Comparison of ENCODE assay signal across 14 cellular contexts in the genomic region with DNA sequence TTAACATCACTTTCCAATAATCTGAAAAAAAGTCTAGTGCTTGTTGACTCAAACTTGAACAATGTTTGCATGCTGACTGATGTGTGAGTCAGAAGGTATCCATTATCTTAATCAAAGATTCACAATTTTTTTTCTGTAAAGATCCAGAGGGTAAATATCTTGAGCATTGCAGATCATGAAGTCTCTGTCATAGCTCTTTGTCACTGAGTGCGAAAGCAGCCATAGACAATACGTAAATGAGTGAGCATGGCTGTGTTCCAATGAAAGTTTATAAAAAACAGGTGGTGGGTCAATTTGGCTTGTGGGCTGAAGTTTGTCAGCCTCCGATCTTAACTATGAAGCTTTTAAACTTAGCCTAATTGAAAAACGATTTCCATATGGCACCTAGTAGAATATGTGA. TPM values are rescaled to one million over a fixed set of nuclear protein-coding genes. Genes with fewer than 3 reads are reported as not detected.
DNase-seq lines count a peak whose midpoint lies in the region; ATAC-seq and TF ChIP-seq lines count a peak whose summit lies in the region.
"Had no signal": no experiment of that assay in that cellular context is flagged by ENCODE, and none has a peak within 500 bp of the region (broad histone marks: within the 10 kb centered on the region; RNA-seq: fewer than 3 reads in every experiment).

No MANE protein-coding gene starts in this region.

- peak overlapping the region; percentile 64 for H3K4me3 Mint-ChIP-seq in Calu3 (ENCODE audit: low read depth, unreplicated experiment)
- H3K4me3 Mint-ChIP-seq in immature natural killer cell = no peak overlapping the region
- H3K4me3 Mint-ChIP-seq: activated CD8-positive, alpha-beta T cell treated with anti-CD3 and anti-CD28 coated beads for 36 hours; activated naive CD4-positive, alpha-beta T cell treated with anti-CD3 and anti-CD28 coated beads, Interleukin-2, amount 10 ng/mL, durations not matched to agents 7 days and 5 days; dendritic cell treated with granulocyte-macrophage colony-stimulating factor and Interleukin-4, amounts not matched to agents 40 ng/mL and 50 ng/mL, for 4 days had no signal

- no peak overlapping the region for H2BK120ac ChIP-seq in mesendoderm (ENCODE audit: low read depth, low read length)

- no peaks in the 10 kb centered on the region for H3K27me3 ChIP-seq in KMS-11 (ENCODE audit: insufficient read depth, low read depth)
- no peaks in the 10 kb centered on the region for H3K27me3 ChIP-seq in mesendoderm (ENCODE audit: insufficient read depth, low read length, poor library complexity)
- H3K27me3 ChIP-seq: neutrophil had no signal

- H2AFZ ChIP-seq in KMS-11 (ENCODE audit: low read depth) = no peak overlapping the region

- no peak overlapping the region for H4K8ac ChIP-seq in mesendoderm (ENCODE audit: low read depth, low read length)

- DNase-seq in Calu3 = no peak
- DNase-seq in astrocyte of the spinal cord (ENCODE audit: low read depth, low spot score) = peak; percentile 76
- DNase-seq in myocyte (ENCODE audit: low read depth) = peak; percentile 22
- DNase-seq in mesendoderm = no peak
- no peak for DNase-seq in immature natural killer cell
- no peak for DNase-seq in GM13976 (ENCODE audit: low spot score)
- DNase-seq: activated CD8-positive, alpha-beta T cell treated with anti-CD3 and anti-CD28 coated beads for 36 hours; activated naive CD4-positive, alpha-beta T cell treated with anti-CD3 and anti-CD28 coated beads, Interleukin-2, amount 10 ng/mL, durations not matched to agents 7 days and 5 days; glutamatergic neuron; NCI-H1092 had no signal

- no peak overlapping the region for H3K4me3 ChIP-seq in KMS-11 (IDR thresholded peaks at IDR 0.05; ENCODE audit: insufficient read depth, low read depth, low read length)
- H3K4me3 ChIP-seq in astrocyte of the spinal cord (ENCODE audit: low read depth, low read length) = no peak overlapping the region
- H3K4me3 ChIP-seq in mesendoderm (ENCODE audit: low read length) = no peak overlapping the region

- no TSS peak for BruUV-seq in Calu3 (replicated peaks; lab: Mats Ljungman, UMichigan)

- no peak for TF ChIP-seq CTCF in Calu3 (IDR thresholded peaks at IDR 0.05; ENCODE audit: unreplicated experiment)
- no peak for TF ChIP-seq CTCF in KMS-11 (conservative IDR thresholded peaks at IDR 0.05; ENCODE audit: low read depth, low read length)
- TF ChIP-seq CTCF in astrocyte of the spinal cord (IDR thresholded peaks at IDR 0.05; ENCODE audit: low read depth, low read length) = no peak
- TF ChIP-seq CTCF in GM13976 (IDR thresholded peaks at IDR 0.05; ENCODE audit: borderline replicate concordance, control extremely low read depth, extremely low read depth, insufficient read depth, missing control alignments) = no peak

- in situ Hi-C loops in astrocyte of the spinal cord (cut with HindIII; ENCODE audit: low sequenced_read_pairs) = no loop called here
- in situ Hi-C loops in GM13976 (cut with MboI; ENCODE audit: low sequenced_read_pairs, unreplicated experiment) = no loop called here

- no peak overlapping the region for H2BK5ac ChIP-seq in mesendoderm (ENCODE audit: low read length)

- H3K4me1 Mint-ChIP-seq in Calu3 (ENCODE audit: low read depth, unreplicated experiment) = peaks cover 48% of the 10 kb centered on the region
- H3K4me1 Mint-ChIP-seq in immature natural killer cell = no peaks in the 10 kb centered on the region
- H3K4me1 Mint-ChIP-seq: activated naive CD4-positive, alpha-beta T cell treated with anti-CD3 and anti-CD28 coated beads, Interleukin-2, amount 10 ng/mL, durations not matched to agents 7 days and 5 days had no signal

- no CpG with 5 or more reads among the region's 4 CpGs for WGBS in mesendoderm (ENCODE audit: extremely low coverage, insufficient coverage, low lambda C conversion rate)

- peaks cover 14% of the 10 kb centered on the region for H3K36me3 Mint-ChIP-seq in Calu3 (ENCODE audit: insufficient read depth, unreplicated experiment)
- H3K36me3 Mint-ChIP-seq in immature natural killer cell = no peaks in the 10 kb centered on the region
- H3K36me3 Mint-ChIP-seq: activated naive CD4-positive, alpha-beta T cell treated with anti-CD3 and anti-CD28 coated beads, Interleukin-2, amount 10 ng/mL, durations not matched to agents 7 days and 5 days had no signal

- intact Hi-C loops in Calu3 (cut with micrococcal nuclease; ENCODE audit: unreplicated experiment) = loop anchor here (2.0 to 10.0 kb wide), 2 partner anchors 36 to 182 kb away; no protein-coding TSS in a partner anchor

- no peaks in the 10 kb centered on the region for H3K79me2 ChIP-seq in KMS-11 (ENCODE audit: insufficient read depth, low read depth)
- H3K79me2 ChIP-seq in mesendoderm (ENCODE audit: control insufficient read depth, insufficient read depth, low read length) = no peaks in the 10 kb centered on the region

- H3K27ac ChIP-seq in KMS-11 (no peak overlapping the region), mesendoderm (ENCODE audit: low read depth, low read length) (no peak overlapping the region)
- H3K27ac ChIP-seq: neutrophil had no signal

- H2AK5ac ChIP-seq in mesendoderm (ENCODE audit: low read length) = no peak overlapping the region

- H3K4me1 ChIP-seq in KMS-11 (ENCODE audit: low read depth, poor library complexity, severe bottlenecking) (peaks cover 50% of the 10 kb centered on the region), mesendoderm (ENCODE audit: control insufficient read depth, low read depth, low read length) (peaks cover 6% of the 10 kb centered on the region)

- H3K4ac ChIP-seq in mesendoderm (ENCODE audit: low read depth, low read length) = no peak overlapping the region

- H4K20me1 ChIP-seq in KMS-11 (ENCODE audit: insufficient read depth) = no peaks in the 10 kb centered on the region

- no peak overlapping the region for H3K18ac ChIP-seq in mesendoderm (ENCODE audit: low read length)

- no peak overlapping the region for H4K5ac ChIP-seq in mesendoderm (ENCODE audit: low read length)

- H3K4me2 ChIP-seq in KMS-11 = peak overlapping the region; percentile 23
- no peak overlapping the region for H3K4me2 ChIP-seq in mesendoderm (ENCODE audit: low read length)

- H3K27me3 Mint-ChIP-seq in Calu3 (ENCODE audit: unreplicated experiment) (no peaks in the 10 kb centered on the region), immature natural killer cell (ENCODE audit: low read depth in 3 of 3) (peaks cover 0 to 6% (median 0%) of the 10 kb centered on the region in 3 donors)
- H3K27me3 Mint-ChIP-seq: activated naive CD4-positive, alpha-beta T cell treated with anti-CD3 and anti-CD28 coated beads, Interleukin-2, amount 10 ng/mL, durations not matched to agents 7 days and 5 days had no signal

- no peaks in the 10 kb centered on the region for H3K36me3 ChIP-seq in KMS-11 (ENCODE audit: insufficient read depth)
- H3K36me3 ChIP-seq in mesendoderm (ENCODE audit: control insufficient read depth, insufficient read depth, low read length) = no peaks in the 10 kb centered on the region
- H3K36me3 ChIP-seq: neutrophil had no signal

- no peak overlapping the region for H3K23ac ChIP-seq in mesendoderm (ENCODE audit: low read length)

- H3K9me3 Mint-ChIP-seq in Calu3 (ENCODE audit: low read depth, unreplicated experiment) (no peaks in the 10 kb centered on the region), immature natural killer cell (no peaks in the 10 kb centered on the region)
- H3K9me3 Mint-ChIP-seq: activated CD8-positive, alpha-beta T cell treated with anti-CD3 and anti-CD28 coated beads for 36 hours; activated naive CD4-positive, alpha-beta T cell treated with anti-CD3 and anti-CD28 coated beads, Interleukin-2, amount 10 ng/mL, durations not matched to agents 7 days and 5 days; dendritic cell treated with granulocyte-macrophage colony-stimulating factor and Interleukin-4, amounts not matched to agents 40 ng/mL and 50 ng/mL, for 4 days had no signal

- H3K9ac ChIP-seq in KMS-11 = no peak overlapping the region
- no peak overlapping the region for H3K9ac ChIP-seq in mesendoderm (ENCODE audit: low read length)

- ATAC-seq in GM21737 (IDR thresholded peaks at IDR 0.05; ENCODE audit: unreplicated experiment) = no peak
- ATAC-seq: activated CD8-positive, alpha-beta T cell treated with anti-CD3 and anti-CD28 coated beads for 36 hours had no signal

- H3K27ac Mint-ChIP-seq in Calu3 (ENCODE audit: unreplicated experiment) = peak overlapping the region; percentile 95
- no peak overlapping the region for H3K27ac Mint-ChIP-seq in immature natural killer cell
- H3K27ac Mint-ChIP-seq: activated CD8-positive, alpha-beta T cell treated with anti-CD3 and anti-CD28 coated beads for 36 hours; activated naive CD4-positive, alpha-beta T cell treated with anti-CD3 and anti-CD28 coated beads, Interleukin-2, amount 10 ng/mL, durations not matched to agents 7 days and 5 days; dendritic cell treated with granulocyte-macrophage colony-stimulating factor and Interleukin-4, amounts not matched to agents 40 ng/mL and 50 ng/mL, for 4 days had no signal

- no peaks in the 10 kb centered on the region for H3K79me1 ChIP-seq in mesendoderm (ENCODE audit: low read length)

- H3K56ac ChIP-seq in mesendoderm (ENCODE audit: low read length) = no peak overlapping the region

- H2BK15ac ChIP-seq in mesendoderm (replicated peaks; ENCODE audit: low read depth) = no peak overlapping the region

- CTCF ChIA-PET in Calu3 (lab: Charles Lee) = interaction anchor here (0.7 to 1.2 kb wide), 3 partner anchors 16 to 72 kb away, joined by 3 to 5 read pairs (median 3); no protein-coding TSS in a partner anchor

RNA-seq across cellular contexts. Expression of a gene that starts 37.7 kb away (rescaled TPM):
- total RNA-seq in Calu3 (2022) (14.7 and 19.5 TPM in 2 replicates), myocyte (0.51 and 0.68 TPM in 2 replicates)
- 0.34 TPM for polyA plus RNA-seq in myocyte (2012)
- polyA plus RNA-seq in mesendoderm (2013, experiment 1 of 2) = 3.4 TPM
- 3.2 TPM for polyA plus RNA-seq in mesendoderm (2013, experiment 2 of 2)
- under 1 TPM in 1 of 3 donors, not detected in 2; 0.87 TPM for polyA plus RNA-seq in immature natural killer cell

Comparison
In these comparisons a context has a peak if more than half of its experiments do, and no peak if none do; other contexts are left out.
1. DNase-seq: peak in astrocyte of the spinal cord (single experiment) and myocyte (single experiment); none in Calu3 (single experiment), mesendoderm (single experiment), immature natural killer cell (0 of 3) and GM13976 (single experiment).